20 cellular contexts compared by ENCODE assay signal in the genomic region with DNA sequence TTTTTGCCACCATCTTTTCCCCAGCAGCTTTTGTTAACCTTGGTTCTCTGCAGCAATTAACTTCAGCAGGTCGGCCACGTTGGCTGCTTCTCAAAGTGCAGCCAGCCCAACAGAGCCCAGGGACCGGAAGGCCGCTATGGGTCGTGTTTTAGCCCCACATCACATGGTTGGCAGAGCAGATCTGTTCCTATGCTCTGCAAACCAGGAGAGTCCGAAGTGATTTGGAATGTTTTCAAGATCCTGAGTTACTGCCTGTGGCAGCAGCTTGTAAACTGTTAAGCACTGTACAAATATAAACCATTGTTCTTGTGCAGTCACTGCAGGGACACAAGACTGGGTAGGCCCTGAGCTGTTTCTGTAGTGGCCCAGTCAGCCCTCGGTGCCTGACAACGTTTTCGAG.
A peak's percentile ranks its signal among the peaks of the same experiment; 100 is the strongest.
DNase-seq lines count a peak whose midpoint lies in the region; ATAC-seq and TF ChIP-seq lines count a peak whose summit lies in the region.
"Had no signal": no experiment of that assay in that cellular context is flagged by ENCODE, and none has a peak within 500 bp of the region (broad histone marks: within the 10 kb centered on the region; RNA-seq: fewer than 3 reads in every experiment).

No MANE protein-coding gene starts in this region.

- no peak overlapping the region for H3K27ac ChIP-seq in right atrium auricular region
- peak overlapping the region; percentile 85 to 92 (median 90) for H3K27ac ChIP-seq in thyroid gland
- H3K27ac ChIP-seq: foreskin keratinocyte, SK-N-MC had no signal

- peak; percentile 69 for ATAC-seq in Right ventricle myocardium inferior
- ATAC-seq: CD8-positive, alpha-beta T cell; foreskin keratinocyte; natural killer cell treated with Interleukin-12 subunit alpha and Interleukin-12 subunit beta and Interleukin-15 and Interleukin-18, amount 100 ng/mL, for 72 hours; sciatic nerve had no signal

- 36 to 40% methylated on average over 9 of the region's 9 CpGs for WGBS in thyroid gland, 2 donors

- H3K9me3 ChIP-seq in right atrium auricular region = no peaks in the 10 kb centered on the region
- H3K9me3 ChIP-seq in thyroid gland = no peaks in the 10 kb centered on the region

- intact Hi-C loops in Right ventricle myocardium inferior (cut with DNase I) = loop anchor here (10.0 kb wide), 1 partner anchor 367 kb away; no protein-coding TSS in a partner anchor
- intact Hi-C loops in thyroid gland (cut with DNase I) = no loop called here

- TF ChIP-seq POLR2A in thyroid gland (IDR thresholded peaks at IDR 0.05) = peak in 1 of 2 donors; percentile 53

- H3K27me3 ChIP-seq in right atrium auricular region (no peaks in the 10 kb centered on the region), thyroid gland (no peaks in the 10 kb centered on the region)
- H3K27me3 ChIP-seq: foreskin keratinocyte had no signal

- H3K4me3 ChIP-seq in right atrium auricular region = no peak overlapping the region
- H3K4me3 ChIP-seq in thyroid gland (replicated peaks in 1 of 3) = no peak overlapping the region
- H3K4me3 ChIP-seq: SK-N-MC had no signal

- H3K36me3 ChIP-seq in right atrium auricular region (no peaks in the 10 kb centered on the region), thyroid gland (no peaks in the 10 kb centered on the region)

- peaks cover 0 to 25% of the 10 kb centered on the region in 2 donors for H3K4me1 ChIP-seq in right atrium auricular region
- H3K4me1 ChIP-seq in thyroid gland = peaks cover 44 to 51% of the 10 kb centered on the region in 2 donors
- H3K4me1 ChIP-seq: foreskin keratinocyte had no signal

- CTCF ChIA-PET in GM10248 (lab: Yijun Ruan, JAX) = interaction anchor here (1.4 to 3.4 kb wide), 2 partner anchors 181 to 376 kb away, joined by 5 to 19 read pairs; no protein-coding TSS in a partner anchor

- TF ChIP-seq CTCF in right atrium auricular region (IDR thresholded peaks at IDR 0.05) (no peak), thyroid gland (IDR thresholded peaks at IDR 0.05) (no peak), GM10248 (IDR thresholded peaks at IDR 0.05; ENCODE audit: control extremely low read depth, extremely low read depth, low read depth, missing control alignments) (no peak)

- no peak for DNase-seq in Right ventricle myocardium inferior (ENCODE audit: missing footprints)
- no peak for DNase-seq in right atrium auricular region (ENCODE audit: low spot score)
- DNase-seq in astrocyte of the hippocampus (ENCODE audit: low read depth, low spot score) = peak; percentile 62
- peak; percentile 55 for DNase-seq in left kidney (ENCODE audit: low read depth, low spot score)
- peak; percentile 93 to 94 for DNase-seq in thyroid gland
- DNase-seq in NCI-H526 (lab: John Stamatoyannopoulos, UW) = no peak
- DNase-seq in foreskin melanocyte = no peak
- no peak for DNase-seq in GM10248 (ENCODE audit: extremely low spot score)
- DNase-seq: ACHN; activated CD4-positive, alpha-beta T cell treated with anti-CD3 and anti-CD28 coated beads, Interleukin-2, amount 50 U/mL, for 1 hour; activated naive CD4-positive, alpha-beta T cell treated with Interleukin-2 at 50 U/mL for 16 hours; aorta; CD8-positive, alpha-beta T cell; foreskin keratinocyte; H9; NCI-H187; NCI-H526 treated with DMSO at 0.1 percent for 48 hours had no signal

- POLR2A ChIA-PET in GM10248 (lab: Yijun Ruan, JAX) = no interaction called here

Comparison
In these comparisons a context has a peak if more than half of its experiments do, and no peak if none do; other contexts are left out.
1. DNase-seq: peak in astrocyte of the hippocampus (single experiment), left kidney (single experiment) and thyroid gland (2 of 2); none in Right ventricle myocardium inferior (single experiment), right atrium auricular region (single experiment), NCI-H526 (0 of 2), foreskin melanocyte (single experiment) and GM10248 (single experiment).
2. H3K27ac ChIP-seq: peak in thyroid gland (3 of 3); none in right atrium auricular region (0 of 2).